ENCODE assay signal across 13 cellular contexts in genomic region chr2:236557894-236558532, GRCh38.
"Had no signal": no experiment of that assay in that cellular context is flagged by ENCODE, and none has a peak within 500 bp of the region (broad histone marks: within the 10 kb centered on the region; RNA-seq: fewer than 3 reads in every experiment).

No MANE protein-coding gene starts in this region.

- H3K4me3 ChIP-seq: left lung, neural progenitor cell, ovary, stomach, thyroid gland, vagina had no signal

- H3K27ac ChIP-seq: foreskin keratinocyte, left lung, neural progenitor cell, ovary, stomach, thyroid gland, vagina had no signal

- H3K9ac ChIP-seq: neural progenitor cell had no signal

- ATAC-seq: foreskin keratinocyte, left lung had no signal

- H3K4me1 ChIP-seq: foreskin keratinocyte, left lung, neural progenitor cell, stomach, thyroid gland, vagina had no signal

- DNase-seq: activated CD4-positive, alpha-beta T cell treated with anti-CD3 and anti-CD28 coated beads, Interleukin-2, amount 50 U/mL, for 4 hours; activated CD4-positive, CD25-positive, alpha-beta regulatory T cell treated with anti-CD3 and anti-CD28 coated beads, Interleukin-2, amount 50 U/mL, for 72 hours; activated effector memory CD4-positive, alpha-beta T cell treated with anti-CD3 and anti-CD28 coated beads, Interleukin-2, amount 50 U/mL, for 16 hours; left lung; ovary; stimulated activated CD4-positive, alpha-beta T cell treated with anti-CD3 and anti-CD28 coated beads, Interleukin-4, amount 100 ng/mL, for 4 hours; stomach; T-helper 2 cell; thyroid gland had no signal

- H3K4me3 Mint-ChIP-seq: memory B cell, neural progenitor cell had no signal

- H3K36me3 ChIP-seq: left lung, neural progenitor cell, ovary, stomach, thyroid gland, vagina had no signal

- H3K4me2 ChIP-seq: neural progenitor cell had no signal

- H3K27me3 ChIP-seq: left lung, neural progenitor cell, ovary, stomach, thyroid gland, vagina had no signal

- H3K27ac Mint-ChIP-seq: memory B cell, neural progenitor cell had no signal

- H3K4me1 Mint-ChIP-seq: neural progenitor cell had no signal

- H3K27me3 Mint-ChIP-seq: memory B cell had no signal
